In genomic region chr3:184275961-184276910, GRCh38 we compare ENCODE assay signal across 15 cellular contexts. TPM values are rescaled to one million over a fixed set of nuclear protein-coding genes. Genes with fewer than 3 reads are reported as not detected.
A peak's percentile ranks its signal among the peaks of the same experiment; 100 is the strongest.
DNase-seq lines count a peak whose midpoint lies in the region; ATAC-seq and TF ChIP-seq lines count a peak whose summit lies in the region.
"Had no signal": no experiment of that assay in that cellular context is flagged by ENCODE, and none has a peak within 500 bp of the region (broad histone marks: within the 10 kb centered on the region; RNA-seq: fewer than 3 reads in every experiment).

ECE2 (plus strand) TSS chr3:184276022; CDS start chr3:184276154, 132 bp downstream.

- CTCF ChIA-PET in naive thymus-derived CD4-positive, alpha-beta T cell (lab: Charles Lee), result no interaction called here

- H3K36me3 ChIP-seq in BE2C (no peaks in the 10 kb centered on the region), H7 (replicated peaks; ENCODE audit: control insufficient read depth, insufficient read depth, low read length) (no peaks in the 10 kb centered on the region), ectodermal cell (ENCODE audit: control insufficient read depth, insufficient read depth, low read length) (no peaks in the 10 kb centered on the region)
- no peaks in the 10 kb centered on the region for H3K36me3 ChIP-seq in naive thymus-derived CD4-positive, alpha-beta T cell (ENCODE audit: control insufficient read depth in 2 of 3, insufficient read depth in 3 of 3, low read length in 3 of 3)
- H3K36me3 ChIP-seq: cardiac muscle cell, WERI-Rb-1 had no signal

- H3K36me3 Mint-ChIP-seq in naive thymus-derived CD4-positive, alpha-beta T cell, result no peaks in the 10 kb centered on the region

- no peaks in the 10 kb centered on the region for H3K27me3 ChIP-seq in BE2C
- H3K27me3 ChIP-seq in H7 (ENCODE audit: control insufficient read depth, insufficient read depth, low read length), result peaks cover 32% of the 10 kb centered on the region
- H3K27me3 ChIP-seq in ectodermal cell (ENCODE audit: control insufficient read depth, insufficient read depth, low read length, poor library complexity, severe bottlenecking), result peaks cover 45% of the 10 kb centered on the region
- H3K27me3 ChIP-seq in naive thymus-derived CD4-positive, alpha-beta T cell (ENCODE audit: control insufficient read depth in 2 of 2, insufficient read depth in 2 of 2, low read length in 2 of 2), result peaks cover 0 to 3% of the 10 kb centered on the region in 2 donors

- peaks cover 0 to 8% (median 3%) of the 10 kb centered on the region in 7 donors for H3K4me1 Mint-ChIP-seq in naive thymus-derived CD4-positive, alpha-beta T cell

- peaks cover 38 to 68% (median 46%) of the 10 kb centered on the region in 5 donors for H3K27me3 Mint-ChIP-seq in naive thymus-derived CD4-positive, alpha-beta T cell

- H3K4me1 ChIP-seq in BE2C, result no peaks in the 10 kb centered on the region
- H3K4me1 ChIP-seq in ectodermal cell (ENCODE audit: control insufficient read depth, insufficient read depth, low read length), result no peaks in the 10 kb centered on the region
- no peaks in the 10 kb centered on the region for H3K4me1 ChIP-seq in naive thymus-derived CD4-positive, alpha-beta T cell (ENCODE audit: control insufficient read depth in 2 of 2, insufficient read depth in 2 of 2, low read length in 2 of 2)

- H3K27ac Mint-ChIP-seq in naive thymus-derived CD4-positive, alpha-beta T cell, result no peak within 1 kb of the TSS
- H3K27ac Mint-ChIP-seq: CD4-positive, CD25-positive, alpha-beta regulatory T cell had no signal

- POLR2A ChIA-PET in naive thymus-derived CD4-positive, alpha-beta T cell (lab: Charles Lee), result no interaction called here

- TF ChIP-seq CTCF in BE2C (IDR thresholded peaks at IDR 0.05; ENCODE audit: low read depth, low read length), result no peak

- DNase-seq in BE2C, result no peak
- peak; percentile 80 for DNase-seq in H7
- DNase-seq in naive thymus-derived CD4-positive, alpha-beta T cell, result no peak
- DNase-seq in stimulated activated naive CD4-positive, alpha-beta T cell (lab: John Stamatoyannopoulos, UW), result no peak
- DNase-seq: activated T-cell treated with anti-CD3 and anti-CD28 coated beads, Interleukin-2, amount 50 U/mL, for 4 hours; CD4-positive, CD25-positive, alpha-beta regulatory T cell; NCI-H1105 treated with DMSO at 0.1 percent for 48 hours; NCI-H526; WERI-Rb-1 had no signal

- H3K9me3 ChIP-seq in BE2C (no peaks in the 10 kb centered on the region), ectodermal cell (ENCODE audit: control insufficient read depth, low read length) (no peaks in the 10 kb centered on the region)
- no peaks in the 10 kb centered on the region for H3K9me3 ChIP-seq in naive thymus-derived CD4-positive, alpha-beta T cell (ENCODE audit: control insufficient read depth in 2 of 3, low read length in 3 of 3)

- H3K27ac ChIP-seq in ectodermal cell (ENCODE audit: insufficient read depth, low read depth, low read length, poor library complexity, severe bottlenecking), result no peak within 1 kb of the TSS
- no peak within 1 kb of the TSS for H3K27ac ChIP-seq in naive thymus-derived CD4-positive, alpha-beta T cell (ENCODE audit: low read depth, low read length)
- H3K27ac ChIP-seq: cardiac muscle cell, WERI-Rb-1 had no signal

- WGBS in ectodermal cell, 2 experiments, result 48 to 52% methylated on average over 63 to 65 of the region's 65 CpGs

- peaks cover 0 to 6% (median 0%) of the 10 kb centered on the region in 11 donors for H3K9me3 Mint-ChIP-seq in naive thymus-derived CD4-positive, alpha-beta T cell
- H3K9me3 Mint-ChIP-seq: activated T-cell treated with anti-CD3 and anti-CD28 coated beads, Interleukin-2, amount 50 U/mL, for 4 hours had no signal

- H3K4me3 Mint-ChIP-seq in naive thymus-derived CD4-positive, alpha-beta T cell, result peak within 1 kb of the TSS in 6 of 10 donors; percentile 2 to 69 (median 36)
- H3K4me3 Mint-ChIP-seq: activated T-cell treated with anti-CD3 and anti-CD28 coated beads, Interleukin-2, amount 50 U/mL, for 4 hours had no signal

- peak within 1 kb of the TSS; percentile 28 for H3K4me3 ChIP-seq in BE2C (ENCODE audit: low read depth, low read length)
- H3K4me3 ChIP-seq in H7 (ENCODE audit: insufficient read depth, low read depth, low read length), result peak within 1 kb of the TSS; percentile 30; the same call in 1 of the 2 replicates
- peak within 1 kb of the TSS; percentile 1 for H3K4me3 ChIP-seq in ectodermal cell (ENCODE audit: insufficient read depth, low read depth, low read length)
- H3K4me3 ChIP-seq in naive thymus-derived CD4-positive, alpha-beta T cell (ENCODE audit: low read length), result no peak within 1 kb of the TSS
- H3K4me3 ChIP-seq: cardiac muscle cell had no signal

- ATAC-seq in naive thymus-derived CD4-positive, alpha-beta T cell, result no peak
- ATAC-seq in HG02840 (IDR thresholded peaks at IDR 0.05; ENCODE audit: low FRiP score, unreplicated experiment) (no peak), HG02938 (IDR thresholded peaks at IDR 0.05; ENCODE audit: unreplicated experiment) (no peak), GM21717 (IDR thresholded peaks at IDR 0.05; ENCODE audit: unreplicated experiment) (no peak)

- intact Hi-C loops in naive thymus-derived CD4-positive, alpha-beta T cell (cut with micrococcal nuclease), result no loop called here

RNA-seq across cellular contexts. Expression of gene ECE2, which starts in this region (rescaled TPM):
- 2.0 TPM for polyA plus RNA-seq in BE2C (2012; ENCODE audit: insufficient read depth, insufficient read length, low read depth)
- total RNA-seq in H7 (2014; rRNA removed; shearing (Covaris generic)), result not detected in 2 replicates
- polyA plus RNA-seq in ectodermal cell (2013, experiment 1 of 4), result not detected
- polyA plus RNA-seq in ectodermal cell (2013, experiment 2 of 4), result 0.12 TPM
- 0.32 TPM for polyA plus RNA-seq in ectodermal cell (2013, experiment 3 of 4)
- not detected for polyA plus RNA-seq in ectodermal cell (2013, experiment 4 of 4)
- not detected for total RNA-seq in naive thymus-derived CD4-positive, alpha-beta T cell
- polyA plus RNA-seq in naive thymus-derived CD4-positive, alpha-beta T cell, result not detected
- total RNA-seq: activated T-cell treated with anti-CD3 and anti-CD28 coated beads, Interleukin-2, amount 50 U/mL, for 4 hours; cardiac muscle cell; CD4-positive, CD25-positive, alpha-beta regulatory T cell; HT1080 had no signal
- polyA plus RNA-seq: cardiac muscle cell; CD4-positive, CD25-positive, alpha-beta regulatory T cell had no signal

Comparison
In these comparisons a context has a peak if more than half of its experiments do, and no peak if none do; other contexts are left out.
1. Peak in DNase-seq and H3K4me3 ChIP-seq in H7; RNA of the gene not detected or under 1 TPM.